Comparison of ENCODE assay signal across 28 cellular contexts in genomic region chr3:90221900-90222299, GRCh38.
DNase-seq lines count a peak whose midpoint lies in the region; ATAC-seq, FAIRE-seq and TF ChIP-seq lines count a peak whose summit lies in the region.
"Had no signal": no experiment of that assay in that cellular context is flagged by ENCODE, and none has a peak within 500 bp of the region (broad histone marks: within the 10 kb centered on the region; RNA-seq: fewer than 3 reads in every experiment).

No MANE protein-coding gene starts in this region.

- CTCF ChIA-PET in mammary epithelial cell (lab: Charles Lee; ENCODE audit: low non-redundant PET) (no interaction called here), MCF 10A (lab: Yijun Ruan, JAX) (no interaction called here)

- no peaks in the 10 kb centered on the region for H4K20me1 ChIP-seq in mammary epithelial cell (ENCODE audit: insufficient read depth, low read length)
- no peaks in the 10 kb centered on the region for H4K20me1 ChIP-seq in neural cell (ENCODE audit: insufficient read depth)
- H4K20me1 ChIP-seq in hepatocyte (ENCODE audit: insufficient read depth, poor library complexity, severe bottlenecking): no peaks in the 10 kb centered on the region
- H4K20me1 ChIP-seq: BLaER1 treated with 17β-estradiol and CSF1 and Interleukin-3, amounts not matched to agents 10 nM and 100 nM had no signal

- no peak overlapping the region for H2AFZ ChIP-seq in mammary epithelial cell (ENCODE audit: low read depth, low read length)
- H2AFZ ChIP-seq in neural cell (ENCODE audit: low read depth, low read length): no peak overlapping the region
- H2AFZ ChIP-seq in hepatocyte: no peak overlapping the region

- H3K9me2 ChIP-seq in neural cell (ENCODE audit: insufficient read depth, low read length): no peaks in the 10 kb centered on the region
- no peaks in the 10 kb centered on the region for H3K9me2 ChIP-seq in hepatocyte (replicated peaks; ENCODE audit: insufficient read depth)

- H3K4me3 Mint-ChIP-seq in MCF 10A (ENCODE audit: unreplicated experiment): no peak overlapping the region
- H3K4me3 Mint-ChIP-seq: CD14-positive monocyte; CD4-positive, alpha-beta T cell; CD8-positive, alpha-beta memory T cell; HFFc6 had no signal

- no TSS peak for BruUV-seq in mammary epithelial cell (replicated peaks; lab: Mats Ljungman, UMichigan)
- BruUV-seq in MCF 10A (replicated peaks; lab: Mats Ljungman, UMichigan): no TSS peak

- H3K4me3 ChIP-seq in mammary epithelial cell (replicated peaks in 1 of 3; ENCODE audit: insufficient read depth in 1 of 3, low read depth in 2 of 3, low read length in 3 of 3) (no peak overlapping the region), neural cell (ENCODE audit: low read length) (peak overlapping the region; percentile 28), hepatocyte (no peak overlapping the region)
- H3K4me3 ChIP-seq: BLaER1 treated with 17β-estradiol and CSF1 and Interleukin-3, amounts not matched to agents 10 nM and 100 nM; HAP-1 had no signal

- no peaks in the 10 kb centered on the region for H3K36me3 Mint-ChIP-seq in MCF 10A (ENCODE audit: insufficient read depth, unreplicated experiment)
- H3K36me3 Mint-ChIP-seq: CD14-positive monocyte; CD8-positive, alpha-beta memory T cell had no signal

- intact Hi-C loops in mammary epithelial cell (cut with micrococcal nuclease): no loop called here
- intact Hi-C loops in MCF 10A (cut with micrococcal nuclease): no loop called here

- H3K27ac Mint-ChIP-seq in MCF 10A (ENCODE audit: low read depth, unreplicated experiment): no peak overlapping the region
- H3K27ac Mint-ChIP-seq: CD14-positive monocyte; CD4-positive, alpha-beta T cell; HFFc6 had no signal

- H3K4me2 ChIP-seq in mammary epithelial cell (ENCODE audit: insufficient read depth, low read depth, low read length) (no peak overlapping the region), neural cell (ENCODE audit: low read length) (peak overlapping the region; percentile 8), hepatocyte (no peak overlapping the region)
- H3K4me2 ChIP-seq: BLaER1 treated with 17β-estradiol and CSF1 and Interleukin-3, amounts not matched to agents 10 nM and 100 nM had no signal

- no peaks in the 10 kb centered on the region for H3K4me1 Mint-ChIP-seq in MCF 10A (ENCODE audit: insufficient read depth, unreplicated experiment)
- H3K4me1 Mint-ChIP-seq: CD14-positive monocyte; CD8-positive, alpha-beta memory T cell had no signal

- in situ Hi-C loops in mammary epithelial cell (cut with MboI; ENCODE audit: low sequenced_read_pairs in 2 of 2): no loop called here

- H3K36me3 ChIP-seq in mammary epithelial cell (ENCODE audit: insufficient read depth, low read length) (no peaks in the 10 kb centered on the region), neural cell (ENCODE audit: insufficient read depth, low read length) (no peaks in the 10 kb centered on the region), hepatocyte (replicated peaks; ENCODE audit: insufficient read depth, low read depth) (no peaks in the 10 kb centered on the region)
- H3K36me3 ChIP-seq: BE2C; BLaER1 treated with 17β-estradiol and CSF1 and Interleukin-3, amounts not matched to agents 10 nM and 100 nM; HAP-1 had no signal

- peaks cover 7% of the 10 kb centered on the region for H3K9me3 Mint-ChIP-seq in MCF 10A (ENCODE audit: unreplicated experiment)

- ATAC-seq in GM21367 (IDR thresholded peaks at IDR 0.05; ENCODE audit: unreplicated experiment): no peak

- POLR2A ChIA-PET in MCF 10A (lab: Yijun Ruan, JAX): no interaction called here

- H3K27ac ChIP-seq in mammary epithelial cell (ENCODE audit: insufficient read depth, low read depth, low read length) (no peak overlapping the region), neural cell (ENCODE audit: low read length) (no peak overlapping the region), hepatocyte (no peak overlapping the region)
- H3K27ac ChIP-seq: 22Rv1; BLaER1 treated with 17β-estradiol and CSF1 and Interleukin-3, amounts not matched to agents 10 nM and 100 nM had no signal

- dilution Hi-C loops in mammary epithelial cell (cut with HindIII; ENCODE audit: low sequenced_read_pairs): no loop called here

- no peak for TF ChIP-seq RAD21 in neural cell (conservative IDR thresholded peaks at IDR 0.05)

- WGBS in mammary epithelial cell (ENCODE audit: low coverage, missing lambda C conversion rate): 2% methylated on average over 4 of the region's 4 CpGs
- WGBS in hepatocyte (ENCODE audit: low lambda C conversion rate, missing lambda C conversion rate): 65% methylated on average over 4 of the region's 4 CpGs

- peak; percentile 13 for TF ChIP-seq EP300 in neural cell (conservative IDR thresholded peaks at IDR 0.05; ENCODE audit: poor library complexity, severe bottlenecking)

- H3K9ac ChIP-seq in mammary epithelial cell (ENCODE audit: insufficient read depth, low read length): no peak overlapping the region
- no peak overlapping the region for H3K9ac ChIP-seq in neural cell (ENCODE audit: low read length)
- H3K9ac ChIP-seq: BLaER1 treated with 17β-estradiol and CSF1 and Interleukin-3, amounts not matched to agents 10 nM and 100 nM had no signal

- H3F3A ChIP-seq in neural cell (ENCODE audit: insufficient read depth, low read length, poor library complexity, severe bottlenecking): no peaks in the 10 kb centered on the region

- H3K9me3 ChIP-seq in mammary epithelial cell (replicated peaks; ENCODE audit: insufficient read depth, low read length): no peaks in the 10 kb centered on the region
- no peaks in the 10 kb centered on the region for H3K9me3 ChIP-seq in neural cell (ENCODE audit: low read length)
- no peaks in the 10 kb centered on the region for H3K9me3 ChIP-seq in hepatocyte (ENCODE audit: low read depth)
- H3K9me3 ChIP-seq: BE2C, HAP-1 had no signal

- H3K4me1 ChIP-seq in mammary epithelial cell (ENCODE audit: insufficient read depth, low read length) (no peaks in the 10 kb centered on the region), hepatocyte (ENCODE audit: insufficient read depth) (no peaks in the 10 kb centered on the region)
- H3K4me1 ChIP-seq: BE2C; BLaER1 treated with 17β-estradiol and CSF1 and Interleukin-3, amounts not matched to agents 10 nM and 100 nM; HAP-1 had no signal

- H3K27me3 ChIP-seq in mammary epithelial cell (ENCODE audit: insufficient read depth, low read length) (no peaks in the 10 kb centered on the region), neural cell (ENCODE audit: insufficient read depth, low read depth, low read length) (no peaks in the 10 kb centered on the region), hepatocyte (no peaks in the 10 kb centered on the region)
- H3K27me3 ChIP-seq: BE2C; BLaER1 treated with 17β-estradiol and CSF1 and Interleukin-3, amounts not matched to agents 10 nM and 100 nM had no signal

- FAIRE-seq in frontal cortex (lab: Jason Lieb, UNC): peak; percentile 85
- FAIRE-seq: A204.1, G401.6, GM12892, GM19239, H54 had no signal

- H3K27me3 Mint-ChIP-seq in MCF 10A (ENCODE audit: insufficient read depth, unreplicated experiment): no peaks in the 10 kb centered on the region
- H3K27me3 Mint-ChIP-seq: CD4-positive, alpha-beta T cell had no signal

- H3K79me2 ChIP-seq in mammary epithelial cell (ENCODE audit: insufficient read depth, low read length) (no peaks in the 10 kb centered on the region), neural cell (replicated peaks; ENCODE audit: insufficient read depth, low read length) (no peaks in the 10 kb centered on the region), hepatocyte (no peaks in the 10 kb centered on the region)

- DNase-seq in mammary epithelial cell (peak; percentile 16), MCF 10A (ENCODE audit: unreplicated experiment) (no peak), frontal cortex (ENCODE audit: low spot score in 2 of 2) (no peak), superior temporal gyrus (ENCODE audit: extremely low spot score) (peak; percentile 26), NCI-H526 (lab: John Stamatoyannopoulos, UW) (no peak), hepatocyte (ENCODE audit: low spot score) (no peak)
- DNase-seq: ACHN; AML-193; BE2C; Calu3; CD4-positive, alpha-beta T cell; CD8-positive, alpha-beta memory T cell; COR-L47; DMS153; DND-41; GOT3; HFFc6 had no signal

- TF ChIP-seq CTCF in mammary epithelial cell (conservative IDR thresholded peaks at IDR 0.05 in 1 of 2, IDR thresholded peaks at IDR 0.05 in 1 of 2; ENCODE audit: extremely low read depth in 1 of 2, insufficient read depth in 1 of 2, low read depth in 1 of 2, low read length in 2 of 2): no peak
- no peak for TF ChIP-seq CTCF in MCF 10A (IDR thresholded peaks at IDR 0.05; ENCODE audit: unreplicated experiment)
- no peak for TF ChIP-seq CTCF in neural cell (IDR thresholded peaks at IDR 0.05; ENCODE audit: poor library complexity, severe bottlenecking)
- TF ChIP-seq CTCF in hepatocyte (IDR thresholded peaks at IDR 0.05; ENCODE audit: poor library complexity): no peak

TF ChIP-seq in neural cell, 6 proteins besides CTCF, POLR2A, EP300 and RAD21:
- TF ChIP-seq MXI1 (conservative IDR thresholded peaks at IDR 0.05; ENCODE audit: poor library complexity, severe bottlenecking) (no peak), POLR2AphosphoS5 (IDR thresholded peaks at IDR 0.05) (peak; percentile 62)

Comparison
In these comparisons a context has a peak if more than half of its experiments do, and no peak if none do; other contexts are left out.
1. DNase-seq: peak in mammary epithelial cell (single experiment) and superior temporal gyrus (single experiment); none in MCF 10A (single experiment), frontal cortex (0 of 2), NCI-H526 (0 of 2) and hepatocyte (single experiment).